In genomic region chr10:91797874-91798735, GRCh38 we compare ENCODE assay signal across 8 cellular contexts. TPM values are rescaled to one million over a fixed set of nuclear protein-coding genes. Genes with fewer than 3 reads are reported as not detected.
DNase-seq lines count a peak whose midpoint lies in the region; ATAC-seq and TF ChIP-seq lines count a peak whose summit lies in the region.

Gene TNKS2, plus strand, starts transcription at chr10:91798426. Its CDS starts 265 bp downstream, at chr10:91798691.

- H3K27me3 ChIP-seq in adrenal gland (no peaks in the 10 kb centered on the region), heart left ventricle (no peaks in the 10 kb centered on the region), transverse colon (no peaks in the 10 kb centered on the region)

- in situ Hi-C loops in GM13976 (cut with MboI; ENCODE audit: low sequenced_read_pairs, unreplicated experiment) (no loop called here), transverse colon (cut with MboI; ENCODE audit: low pct_ligation_motif_present in 1 of 4, low pct_unique_long_range_greater_than_20kb in 1 of 4, low sequenced_read_pairs in 3 of 4) (loop anchor here in 1 of 4 donors (25.0 kb wide), 1 partner anchor 114 kb away; the partner anchor contains the start of genes BTAF1 and FGFBP3)

- no peak for TF ChIP-seq CTCF in GM13976 (IDR thresholded peaks at IDR 0.05; ENCODE audit: borderline replicate concordance, control extremely low read depth, extremely low read depth, insufficient read depth, missing control alignments)
- TF ChIP-seq CTCF in adrenal gland (IDR thresholded peaks at IDR 0.05): no peak
- TF ChIP-seq CTCF in heart left ventricle (IDR thresholded peaks at IDR 0.05): peak in 1 of 12 donors; percentile 17
- no peak for TF ChIP-seq CTCF in transverse colon (IDR thresholded peaks at IDR 0.05)

- ATAC-seq in HG02840 (IDR thresholded peaks at IDR 0.05; ENCODE audit: low FRiP score, unreplicated experiment) (peak; percentile 69), heart left ventricle (peak; percentile 93 to 98 (median 97))

- TF ChIP-seq EP300 in transverse colon (IDR thresholded peaks at IDR 0.05; ENCODE audit: low read depth): no peak

- H3K9me3 ChIP-seq in adrenal gland (replicated peaks in 1 of 3) (no peaks in the 10 kb centered on the region), heart left ventricle (no peaks in the 10 kb centered on the region), transverse colon (no peaks in the 10 kb centered on the region)

- DNase-seq in GM13976 (ENCODE audit: low spot score) (peak; percentile 95), NCI-H1436 treated with DMSO at 0.1 percent for 48 hours (lab: John Stamatoyannopoulos, UW) (peak; percentile 61), T-helper 1 cell (peak; percentile 85 to 95 (median 88)), adrenal gland (peak; percentile 92 to 96 (median 95)), heart left ventricle (peak; percentile 95 to 98 (median 95)), pons (ENCODE audit: low spot score) (peak; percentile 91), transverse colon (peak; percentile 95)

- H3K4me3 ChIP-seq in adrenal gland: peak within 1 kb of the TSS; percentile 57 to 87 (median 83)
- H3K4me3 ChIP-seq in heart left ventricle: peak within 1 kb of the TSS; percentile 76 to 99 (median 92)
- peak within 1 kb of the TSS; percentile 74 to 98 (median 90) for H3K4me3 ChIP-seq in transverse colon

- WGBS in adrenal gland, 4 donors: 0 to 2% (median 1%) methylated on average over 9 to 77 of the region's 77 CpGs
- 0 to 1% (median 0%) methylated on average over 17 to 77 of the region's 77 CpGs for WGBS in heart left ventricle, 4 donors
- 1 to 3% methylated on average over 5 to 62 of the region's 77 CpGs for WGBS in transverse colon (ENCODE audit: low coverage in 1 of 2), 2 donors

- H3K4me1 ChIP-seq in adrenal gland (replicated peaks in 1 of 2) (peaks cover 11 to 31% of the 10 kb centered on the region in 2 donors), heart left ventricle (peaks cover 0 to 52% (median 30%) of the 10 kb centered on the region in 12 donors), transverse colon (peaks cover 5 to 46% (median 29%) of the 10 kb centered on the region in 4 donors)

- H3K27ac ChIP-seq in adrenal gland: peak within 1 kb of the TSS; percentile 86 to 97 (median 97)
- peak within 1 kb of the TSS; percentile 82 to 98 (median 97) for H3K27ac ChIP-seq in heart left ventricle
- H3K27ac ChIP-seq in transverse colon: peak within 1 kb of the TSS; percentile 97 to 100 (median 99)

- TF ChIP-seq POLR2A in adrenal gland (IDR thresholded peaks at IDR 0.05) (peak; percentile 80 to 98), heart left ventricle (IDR thresholded peaks at IDR 0.05) (peak; percentile 26 to 92), transverse colon (IDR thresholded peaks at IDR 0.05) (peak; percentile 84)

- intact Hi-C loops in adrenal gland (cut with DNase I): no loop called here
- intact Hi-C loops in heart left ventricle (cut with DNase I): loop anchor here in 2 of 10 donors (5.0 to 10.0 kb wide), 2 partner anchors 107 to 124 kb away; partner anchors contain the start of genes BTAF1 (in 1 of the 2) and FGFBP3 (in 1 of the 2)
- intact Hi-C loops in transverse colon (cut with DNase I; ENCODE audit: low total_unique reads): no loop called here

- H3K36me3 ChIP-seq in adrenal gland (replicated peaks in 1 of 2): no peaks in the 10 kb centered on the region
- peaks cover 0 to 20% (median 0%) of the 10 kb centered on the region in 9 donors for H3K36me3 ChIP-seq in heart left ventricle
- H3K36me3 ChIP-seq in transverse colon: no peaks in the 10 kb centered on the region

RNA-seq across cellular contexts. Expression of gene TNKS2, which starts in this region (rescaled TPM):
- 10 to 100 TPM; 30.0 to 53.3 (median 37.9) TPM for total RNA-seq in adrenal gland
- polyA plus RNA-seq in adrenal gland: 10 to 100 TPM in 1 of 3 donors, 1 to 10 TPM in 2; 7.9 to 32.9 (median 8.2) TPM
- 10 to 100 TPM; 10.3 to 24.7 (median 15.4) TPM for total RNA-seq in heart left ventricle
- polyA plus RNA-seq in heart left ventricle: 1 to 10 TPM; 4.0 to 9.2 TPM
- 10 to 100 TPM; 27.2 to 38.7 (median 31.6) TPM for total RNA-seq in transverse colon

Comparison
In these comparisons a context has a peak if more than half of its experiments do, and no peak if none do; other contexts are left out.
1. Peak in every context shown above with its lines: DNase-seq, ATAC-seq, H3K4me3 ChIP-seq and H3K27ac ChIP-seq.